1 cellular context compared by ENCODE assay signal in the genomic region with DNA sequence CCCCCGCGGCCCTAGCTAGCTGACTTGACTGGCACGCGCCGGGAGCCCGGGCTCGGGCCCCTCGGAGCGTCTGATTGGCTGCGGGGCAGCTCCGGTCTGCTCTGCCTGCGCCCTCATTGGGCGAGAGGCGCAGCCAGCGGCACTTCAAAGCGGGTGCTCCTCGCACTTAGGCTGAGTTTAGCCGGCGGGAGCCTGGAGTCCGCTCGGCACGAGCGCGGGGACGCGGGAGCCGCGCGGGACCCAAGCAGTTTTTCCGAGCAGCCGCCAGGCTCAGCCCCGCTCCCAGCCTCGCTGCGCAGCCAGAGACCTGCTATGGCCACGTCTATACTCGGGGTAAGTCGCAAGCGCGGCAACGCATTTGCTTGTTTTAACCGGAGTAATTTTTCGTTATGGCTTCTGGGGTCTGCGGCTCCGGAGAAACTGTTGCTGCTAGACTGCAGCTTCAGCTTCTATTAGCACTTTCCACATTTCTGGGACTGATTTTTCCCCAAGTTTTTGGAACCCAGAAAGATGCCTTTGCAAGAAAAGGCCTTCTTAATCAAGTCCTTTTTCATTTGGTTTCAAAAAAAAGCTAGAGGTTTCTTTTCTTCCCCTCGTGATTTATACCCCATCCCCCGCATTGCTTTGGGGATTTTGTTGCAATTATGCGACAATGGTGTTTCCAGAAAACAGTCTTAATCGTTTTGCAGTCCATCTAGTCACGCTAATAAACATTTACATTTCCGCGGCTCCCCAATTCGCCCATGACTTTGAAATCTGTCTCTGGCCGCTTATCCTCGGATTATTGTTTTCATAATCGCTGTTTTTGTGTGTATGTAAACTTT.
TF ChIP-seq lines count a peak whose summit lies in the region.

SP9 (plus strand) TSS at position 174 of the 824 bp plus-strand sequence; CDS start at position 313, 139 bp downstream.

TF ChIP-seq in HepG2, 621 proteins besides CTCF, POLR2A, EP300 and RAD21 (continued from another document):
- no peak for TF ChIP-seq HMGXB3 (CRISPR knock-in tag; IDR thresholded peaks at IDR 0.05; ENCODE audit: borderline replicate concordance)
- TF ChIP-seq ADNP (CRISPR knock-in tag; IDR thresholded peaks at IDR 0.05): no peak
- TF ChIP-seq, protein P1, sequence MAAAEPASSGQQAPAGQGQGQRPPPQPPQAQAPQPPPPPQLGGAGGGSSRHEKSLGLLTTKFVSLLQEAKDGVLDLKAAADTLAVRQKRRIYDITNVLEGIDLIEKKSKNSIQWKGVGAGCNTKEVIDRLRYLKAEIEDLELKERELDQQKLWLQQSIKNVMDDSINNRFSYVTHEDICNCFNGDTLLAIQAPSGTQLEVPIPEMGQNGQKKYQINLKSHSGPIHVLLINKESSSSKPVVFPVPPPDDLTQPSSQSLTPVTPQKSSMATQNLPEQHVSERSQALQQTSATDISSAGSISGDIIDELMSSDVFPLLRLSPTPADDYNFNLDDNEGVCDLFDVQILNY (CRISPR knock-in tag; conservative IDR thresholded peaks at IDR 0.05): peak; percentile 37; the same call in 1 of the 2 replicates
- 0 out of 2 replicates have a peak, but pooled peaks have one; percentile 48 for TF ChIP-seq ETV6 (CRISPR knock-in tag; conservative IDR thresholded peaks at IDR 0.05)
- TF ChIP-seq, protein P2, sequence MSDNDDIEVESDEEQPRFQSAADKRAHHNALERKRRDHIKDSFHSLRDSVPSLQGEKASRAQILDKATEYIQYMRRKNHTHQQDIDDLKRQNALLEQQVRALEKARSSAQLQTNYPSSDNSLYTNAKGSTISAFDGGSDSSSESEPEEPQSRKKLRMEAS (IDR thresholded peaks at IDR 0.05): peak; percentile 87
- no peak for TF ChIP-seq NAIF1 (CRISPR knock-in tag; IDR thresholded peaks at IDR 0.05; ENCODE audit: borderline replicate concordance)
- no peak for TF ChIP-seq ZZZ3 (CRISPR knock-in tag; IDR thresholded peaks at IDR 0.05; ENCODE audit: borderline replicate concordance)
- TF ChIP-seq ZNF563 (CRISPR knock-in tag; IDR thresholded peaks at IDR 0.05): peak; percentile 73
- 0 out of 2 replicates have a peak, but pooled peaks have one; percentile 45 for TF ChIP-seq MEIS2 (CRISPR knock-in tag; IDR thresholded peaks at IDR 0.05)
- 0 out of 2 replicates have a peak, but pooled peaks have one; percentile 70 for TF ChIP-seq KLF15 (CRISPR knock-in tag; IDR thresholded peaks at IDR 0.05; ENCODE audit: borderline replicate concordance)
- peak; percentile 46; the same call in 1 of the 2 replicates for TF ChIP-seq MTF1 (CRISPR knock-in tag; IDR thresholded peaks at IDR 0.05)
- TF ChIP-seq NFAT5 (CRISPR knock-in tag; IDR thresholded peaks at IDR 0.05): 0 out of 2 replicates have a peak, but pooled peaks have one; percentile 68
- no peak for TF ChIP-seq HOXA9 (CRISPR knock-in tag; IDR thresholded peaks at IDR 0.05; ENCODE audit: borderline replicate concordance)
- no peak for TF ChIP-seq ZNF234 (CRISPR knock-in tag; conservative IDR thresholded peaks at IDR 0.05)
- TF ChIP-seq ZNF280B (CRISPR knock-in tag; IDR thresholded peaks at IDR 0.05; ENCODE audit: borderline replicate concordance): peak; percentile 32; the same call in 1 of the 2 replicates
- peak; percentile 39; the same call in 1 of the 2 replicates for TF ChIP-seq MAFG (CRISPR knock-in tag; IDR thresholded peaks at IDR 0.05)
- TF ChIP-seq HMG20B (CRISPR knock-in tag; conservative IDR thresholded peaks at IDR 0.05): no peak
- TF ChIP-seq, protein P3, sequence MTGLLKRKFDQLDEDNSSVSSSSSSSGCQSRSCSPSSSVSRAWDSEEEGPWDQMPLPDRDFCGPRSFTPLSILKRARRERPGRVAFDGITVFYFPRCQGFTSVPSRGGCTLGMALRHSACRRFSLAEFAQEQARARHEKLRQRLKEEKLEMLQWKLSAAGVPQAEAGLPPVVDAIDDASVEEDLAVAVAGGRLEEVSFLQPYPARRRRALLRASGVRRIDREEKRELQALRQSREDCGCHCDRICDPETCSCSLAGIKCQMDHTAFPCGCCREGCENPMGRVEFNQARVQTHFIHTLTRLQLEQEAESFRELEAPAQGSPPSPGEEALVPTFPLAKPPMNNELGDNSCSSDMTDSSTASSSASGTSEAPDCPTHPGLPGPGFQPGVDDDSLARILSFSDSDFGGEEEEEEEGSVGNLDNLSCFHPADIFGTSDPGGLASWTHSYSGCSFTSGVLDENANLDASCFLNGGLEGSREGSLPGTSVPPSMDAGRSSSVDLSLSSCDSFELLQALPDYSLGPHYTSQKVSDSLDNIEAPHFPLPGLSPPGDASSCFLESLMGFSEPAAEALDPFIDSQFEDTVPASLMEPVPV (CRISPR knock-in tag; IDR thresholded peaks at IDR 0.05): no peak; the same call in 1 of the 2 replicates
- no peak for TF ChIP-seq NONO (IDR thresholded peaks at IDR 0.05)
- no peak for TF ChIP-seq NONO (CRISPR knock-in tag; conservative IDR thresholded peaks at IDR 0.05)
- 0 out of 2 replicates have a peak, but pooled peaks have one; percentile 33 for TF ChIP-seq ZBTB14 (CRISPR knock-in tag; IDR thresholded peaks at IDR 0.05)
- TF ChIP-seq MXD1 (CRISPR knock-in tag; IDR thresholded peaks at IDR 0.05): peak; percentile 72; the same call in 1 of the 2 replicates
